ENCODE assay signal across 13 cellular contexts in genomic region chr10:60594476-60595051, GRCh38.
DNase-seq lines count a peak whose midpoint lies in the region; ATAC-seq lines count a peak whose summit lies in the region.
"Had no signal": no experiment of that assay in that cellular context is flagged by ENCODE, and none has a peak within 500 bp of the region (broad histone marks: within the 10 kb centered on the region; RNA-seq: fewer than 3 reads in every experiment).

No MANE protein-coding gene starts in this region.

- H3K36me3 ChIP-seq in H7 (replicated peaks; ENCODE audit: control insufficient read depth, insufficient read depth, low read length) = no peaks in the 10 kb centered on the region

- no peaks in the 10 kb centered on the region for H3K27me3 ChIP-seq in H7 (ENCODE audit: control insufficient read depth, insufficient read depth, low read length)

- peak; percentile 3 for DNase-seq in DMS 273 (lab: John Stamatoyannopoulos, UW; ENCODE audit: unreplicated experiment)
- DNase-seq in DMS 273 treated with DMSO at 0.1 percent for 48 hours (lab: John Stamatoyannopoulos, UW) = no peak
- peak; percentile 16 for DNase-seq in astrocyte of the hippocampus (ENCODE audit: low read depth, low spot score)
- peak; percentile 35 for DNase-seq in kidney tubule cell (ENCODE audit: low spot score)
- no peak for DNase-seq in H7
- DNase-seq: activated CD4-positive, alpha-beta memory T cell treated with anti-CD3 and anti-CD28 coated beads, Interleukin-2, amount 10 ng/mL, durations not matched to agents 7 days and 5 days; naive thymus-derived CD8-positive, alpha-beta T cell; NCI-H1417 treated with DMSO at 0.1 percent for 48 hours; stimulated activated CD4-positive, alpha-beta T cell treated with anti-CD3 and anti-CD28 coated beads, Interleukin-15, amount 100 ng/mL, for 24 hours had no signal

- peak; percentile 63 for ATAC-seq in HG02884 (IDR thresholded peaks at IDR 0.05; ENCODE audit: unreplicated experiment)
- no peak for ATAC-seq in GM21360 (IDR thresholded peaks at IDR 0.05; ENCODE audit: unreplicated experiment)
- ATAC-seq in GM21825 (IDR thresholded peaks at IDR 0.05; ENCODE audit: unreplicated experiment) = no peak
- ATAC-seq: naive thymus-derived CD8-positive, alpha-beta T cell; stimulated activated memory B cell treated with anti-CD40 and anti-IgM and Interleukin-4, amounts not matched to agents 10 μg/mL and 1 μg/mL and 100 μg/mL, for 72 hours had no signal

- no peak overlapping the region for H3K4me3 ChIP-seq in H7 (ENCODE audit: insufficient read depth, low read depth, low read length)

Comparison
In these comparisons a context has a peak if more than half of its experiments do, and no peak if none do; other contexts are left out.
1. DNase-seq: peak in DMS 273 (single experiment), astrocyte of the hippocampus (single experiment) and kidney tubule cell (single experiment); none in DMS 273 treated with DMSO at 0.1 percent for 48 hours (single experiment) and H7 (single experiment).